Comparison of ENCODE assay signal across 8 cellular contexts in the genomic region with DNA sequence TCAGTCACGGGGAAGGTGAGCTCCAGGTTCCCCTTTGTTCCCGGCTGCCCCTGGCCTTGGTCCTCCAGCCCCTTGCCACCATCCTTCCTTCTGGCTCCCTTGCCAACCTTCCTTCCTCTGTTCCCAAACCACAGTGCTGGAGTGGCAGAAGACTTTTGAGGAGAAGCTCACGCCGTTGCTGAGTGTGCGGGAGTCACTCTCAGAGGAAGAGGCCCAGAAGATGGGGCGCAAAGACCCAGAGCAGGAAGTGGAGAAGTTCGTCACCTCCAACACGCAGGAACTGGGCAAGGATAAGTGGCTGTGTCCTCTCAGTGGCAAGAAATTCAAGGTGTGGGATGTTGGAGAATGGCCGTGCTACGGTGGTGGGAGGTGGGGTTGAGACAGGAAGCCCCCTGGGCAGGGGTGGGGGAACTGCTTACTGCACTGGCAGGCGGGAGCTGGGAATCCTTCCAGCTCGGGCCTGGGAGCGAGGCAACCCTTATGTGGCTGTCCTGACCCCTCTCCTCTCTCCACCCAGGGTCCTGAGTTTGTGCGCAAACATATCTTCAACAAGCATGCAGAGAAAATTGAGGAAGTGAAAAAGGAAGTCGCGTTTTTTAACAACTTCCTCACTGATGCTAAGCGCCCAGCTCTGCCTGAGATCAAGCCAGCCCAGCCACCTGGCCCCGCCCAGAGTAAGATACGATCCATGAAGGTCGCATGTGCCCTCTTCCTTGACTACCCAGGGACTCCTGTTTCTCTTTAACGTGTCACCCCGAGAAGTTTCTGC. TPM values are rescaled to one million over a fixed set of nuclear protein-coding genes. Genes with fewer than 3 reads are reported as not detected.
A peak's percentile ranks its signal among the peaks of the same experiment; 100 is the strongest.
DNase-seq lines count a peak whose midpoint lies in the region; ATAC-seq lines count a peak whose summit lies in the region.

No MANE protein-coding gene starts in this region.

- ATAC-seq in GM18909 (IDR thresholded peaks at IDR 0.05; ENCODE audit: poor library complexity, unreplicated experiment) (peak; percentile 37), HG03108 (IDR thresholded peaks at IDR 0.05; ENCODE audit: unreplicated experiment) (peak; percentile 31)

- DNase-seq in T follicular helper cell (ENCODE audit: low read depth) (peak; percentile 61), dermis blood vessel endothelial cell (peak; percentile 51), NCI-H526 (lab: John Stamatoyannopoulos, UW) (no peak), middle frontal gyrus (ENCODE audit: extremely low spot score, low spot score) (no peak), ecto neural progenitor cell (ENCODE audit: low spot score) (no peak)
- DNase-seq in stimulated activated CD8-positive, alpha-beta memory T cell treated with anti-CD3 and anti-CD28 coated beads, Interleukin-4, amount 100 ng/mL, for 48 hours: peak; percentile 69

RNA-seq across cellular contexts. Expression of a gene that starts 2.1 kb away (rescaled TPM):
- 2.2 and 2.9 TPM in 2 replicates for total RNA-seq in dermis blood vessel endothelial cell

RNA-seq across cellular contexts. Expression of a gene that starts 8.3 kb away (rescaled TPM):
- 1.2 and 4.9 TPM in 2 replicates for total RNA-seq in dermis blood vessel endothelial cell

RNA-seq across cellular contexts. Expression of a gene that starts 12.5 kb away (rescaled TPM):
- 43.9 and 53.9 TPM in 2 replicates for total RNA-seq in dermis blood vessel endothelial cell

RNA-seq across cellular contexts. Expression of a gene that starts 20.2 kb away (rescaled TPM):
- 43.6 and 61.4 TPM in 2 replicates for total RNA-seq in dermis blood vessel endothelial cell

RNA-seq across cellular contexts. Expression of a gene that starts 34.9 kb away (rescaled TPM):
- total RNA-seq in dermis blood vessel endothelial cell: 37.1 and 39.9 TPM in 2 replicates

Comparison
In these comparisons a context has a peak if more than half of its experiments do, and no peak if none do; other contexts are left out.
1. DNase-seq: peak in T follicular helper cell (single experiment), dermis blood vessel endothelial cell (single experiment) and stimulated activated CD8-positive, alpha-beta memory T cell treated with anti-CD3 and anti-CD28 coated beads, Interleukin-4, amount 100 ng/mL, for 48 hours (single experiment); none in NCI-H526 (0 of 2), middle frontal gyrus (single experiment) and ecto neural progenitor cell (single experiment).